In genomic region chr10:75109459-75109778, GRCh38 we compare ENCODE assay signal across 1 cellular context.
TF ChIP-seq lines count a peak whose summit lies in the region.

No MANE protein-coding gene starts in this region.

TF ChIP-seq in K562, 482 proteins besides CTCF, POLR2A, EP300 and RAD21 (continued from another document):
- 0 out of 2 replicates have a peak, but pooled peaks have one; percentile 14 for TF ChIP-seq NKRF (IDR thresholded peaks at IDR 0.05; ENCODE audit: borderline replicate concordance)
- no peak for TF ChIP-seq NR2C1 (IDR thresholded peaks at IDR 0.05)
- TF ChIP-seq NR2C1 (tag; IDR thresholded peaks at IDR 0.05) = peak; percentile 24; the same call in 1 of the 2 replicates
- TF ChIP-seq, protein P1, sequence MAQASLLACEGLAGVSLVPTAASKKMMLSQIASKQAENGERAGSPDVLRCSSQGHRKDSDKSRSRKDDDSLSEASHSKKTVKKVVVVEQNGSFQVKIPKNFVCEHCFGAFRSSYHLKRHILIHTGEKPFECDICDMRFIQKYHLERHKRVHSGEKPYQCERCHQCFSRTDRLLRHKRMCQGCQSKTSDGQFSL (CRISPR knock-in tag; IDR thresholded peaks at IDR 0.05) = no peak
- TF ChIP-seq, protein P1 (tag; IDR thresholded peaks at IDR 0.05) = peak in 1 of 2 experiments; percentile 42; a peak in 1 of 4 replicates
- 0 out of 2 replicates have a peak, but pooled peaks have one; percentile 19 for TF ChIP-seq BRD4 (IDR thresholded peaks at IDR 0.05)
- TF ChIP-seq MTA1 (IDR thresholded peaks at IDR 0.05; ENCODE audit: borderline replicate concordance) = peak; percentile 8; the same call in 1 of the 2 replicates
- no peak for TF ChIP-seq ZNF696 (CRISPR knock-in tag; conservative IDR thresholded peaks at IDR 0.05)
